In genomic region chr2:241249654-241250053, GRCh38 we compare ENCODE assay signal across 16 cellular contexts.
DNase-seq lines count a peak whose midpoint lies in the region; ATAC-seq, FAIRE-seq and TF ChIP-seq lines count a peak whose summit lies in the region.
"Had no signal": no experiment of that assay in that cellular context is flagged by ENCODE, and none has a peak within 500 bp of the region (broad histone marks: within the 10 kb centered on the region; RNA-seq: fewer than 3 reads in every experiment).

No MANE protein-coding gene starts in this region.

- H2BK5ac ChIP-seq in mesenchymal stem cell (ENCODE audit: low read depth, low read length, poor library complexity, severe bottlenecking) = no peak overlapping the region

- no peak overlapping the region for H3K23ac ChIP-seq in mesenchymal stem cell (ENCODE audit: low read length in 2 of 2)

- POLR2A ChIA-PET in activated CD4-positive, alpha-beta T cell treated with anti-CD3 and anti-CD28 coated beads, Interleukin-2, amount 10 ng/mL, durations not matched to agents 7 days and 5 days (lab: Charles Lee) = no interaction called here

- no peak overlapping the region for H3K14ac ChIP-seq in mesenchymal stem cell (ENCODE audit: low read length in 2 of 2)

- H2BK120ac ChIP-seq in mesenchymal stem cell (ENCODE audit: low read depth, low read length) = no peak overlapping the region

- H3K4ac ChIP-seq in mesenchymal stem cell (ENCODE audit: low read depth in 1 of 2, low read length in 2 of 2) = no peak overlapping the region

- no peak overlapping the region for H2AK5ac ChIP-seq in mesenchymal stem cell (ENCODE audit: low read length, severe bottlenecking)

- peaks cover 46% of the 10 kb centered on the region for H3K79me1 ChIP-seq in mesenchymal stem cell (replicated peaks; ENCODE audit: low read length, poor library complexity, severe bottlenecking)

- peaks cover 99% of the 10 kb centered on the region for H3K36me3 ChIP-seq in NT2/D1 (ENCODE audit: insufficient read depth, insufficient read length, low read length)
- H3K36me3 ChIP-seq in mesenchymal stem cell (ENCODE audit: control insufficient read depth in 1 of 2, insufficient read depth in 2 of 2, low read depth in 1 of 2, low read length in 2 of 2) = peaks cover 84 to 99% of the 10 kb centered on the region in 2 experiments
- H3K36me3 ChIP-seq in psoas muscle (ENCODE audit: insufficient read depth in 1 of 2, low read depth in 1 of 2) = peaks cover 39 to 100% of the 10 kb centered on the region in 2 donors
- peaks cover 89% of the 10 kb centered on the region for H3K36me3 ChIP-seq in BE2C

- WGBS in mesenchymal stem cell = 96% methylated on average over 14 of the region's 14 CpGs
- WGBS in psoas muscle, 3 donors = 85 to 92% (median 88%) methylated on average over 14 of the region's 14 CpGs

- H3K9ac ChIP-seq in NT2/D1 (ENCODE audit: insufficient read length, low read depth) (peak overlapping the region; percentile 17), mesenchymal stem cell (ENCODE audit: low read length) (no peak overlapping the region)

- intact Hi-C loops in psoas muscle (cut with DNase I) = no loop called here

- H4K91ac ChIP-seq in mesenchymal stem cell (ENCODE audit: low read length) = peak overlapping the region; percentile 18

- H2BK15ac ChIP-seq in mesenchymal stem cell (ENCODE audit: low read depth, poor library complexity, severe bottlenecking) = no peak overlapping the region

- H3K9me3 ChIP-seq in NT2/D1 (ENCODE audit: insufficient read depth, low read length) (no peaks in the 10 kb centered on the region), mesenchymal stem cell (ENCODE audit: control insufficient read depth, low read length) (no peaks in the 10 kb centered on the region), psoas muscle (no peaks in the 10 kb centered on the region), BE2C (no peaks in the 10 kb centered on the region)

- H4K8ac ChIP-seq in mesenchymal stem cell (ENCODE audit: low read length) = no peak overlapping the region

- no peak overlapping the region for H3K4me2 ChIP-seq in mesenchymal stem cell (ENCODE audit: low read length, poor library complexity, severe bottlenecking)

- H3K9me3 Mint-ChIP-seq in activated CD4-positive, alpha-beta T cell treated with anti-CD3 and anti-CD28 coated beads, Interleukin-2, amount 10 ng/mL, durations not matched to agents 7 days and 5 days = no peaks in the 10 kb centered on the region
- H3K9me3 Mint-ChIP-seq: CD8-positive, alpha-beta memory T cell; H9; IgD-negative memory B cell had no signal

- H3K27me3 ChIP-seq in NT2/D1 (ENCODE audit: insufficient read depth, insufficient read length) (no peaks in the 10 kb centered on the region), mesenchymal stem cell (ENCODE audit: control insufficient read depth in 1 of 2, insufficient read depth in 1 of 2, low read length in 2 of 2) (no peaks in the 10 kb centered on the region), psoas muscle (ENCODE audit: insufficient read depth in 3 of 3, low read length in 2 of 3) (no peaks in the 10 kb centered on the region), BE2C (no peaks in the 10 kb centered on the region)

- no peak overlapping the region for H3K18ac ChIP-seq in mesenchymal stem cell (ENCODE audit: low read depth in 1 of 2, low read length in 2 of 2)

- no peak for FAIRE-seq in GM12891 (lab: Jason Lieb, UNC)
- FAIRE-seq: H1, HTR-8/SVneo had no signal

- DNase-seq in GM12891 (ENCODE audit: insufficient read length, low spot score) (no peak), NT2/D1 (ENCODE audit: low read depth, low spot score) (no peak), mesenchymal stem cell (no peak), psoas muscle (no peak), BE2C (no peak)
- DNase-seq in activated naive CD4-positive, alpha-beta T cell treated with anti-CD3 and anti-CD28 coated beads, Interleukin-2, amount 50 U/mL, for 16 hours = no peak
- no peak for DNase-seq in activated CD4-positive, alpha-beta T cell treated with anti-CD3 and anti-CD28 coated beads, Interleukin-2, amount 10 ng/mL, durations not matched to agents 7 days and 5 days
- DNase-seq: CD4-positive, CD25-positive, alpha-beta regulatory T cell; CD8-positive, alpha-beta memory T cell; COR-L47; GDM1; H9 had no signal

- H3K4me1 ChIP-seq in NT2/D1 (ENCODE audit: insufficient read depth, insufficient read length) = no peaks in the 10 kb centered on the region
- no peaks in the 10 kb centered on the region for H3K4me1 ChIP-seq in mesenchymal stem cell (ENCODE audit: control insufficient read depth, insufficient read depth, low read depth, low read length)
- peaks cover 14% of the 10 kb centered on the region for H3K4me1 ChIP-seq in psoas muscle
- no peaks in the 10 kb centered on the region for H3K4me1 ChIP-seq in BE2C

- no peak overlapping the region for H2BK12ac ChIP-seq in mesenchymal stem cell (ENCODE audit: low read length in 2 of 2)

- H3K4me3 ChIP-seq in NT2/D1 (ENCODE audit: insufficient read length, low read depth) (no peak overlapping the region), mesenchymal stem cell (ENCODE audit: insufficient read depth in 1 of 2, low read depth in 1 of 2, low read length in 2 of 2) (no peak overlapping the region), psoas muscle (no peak overlapping the region), BE2C (ENCODE audit: low read depth, low read length) (no peak overlapping the region)

- peaks cover 61% of the 10 kb centered on the region for H3K36me3 Mint-ChIP-seq in activated CD4-positive, alpha-beta T cell treated with anti-CD3 and anti-CD28 coated beads, Interleukin-2, amount 10 ng/mL, durations not matched to agents 7 days and 5 days (ENCODE audit: low read depth)

- no peaks in the 10 kb centered on the region for H3K4me1 Mint-ChIP-seq in activated CD4-positive, alpha-beta T cell treated with anti-CD3 and anti-CD28 coated beads, Interleukin-2, amount 10 ng/mL, durations not matched to agents 7 days and 5 days
- H3K4me1 Mint-ChIP-seq: B cell; CD4-positive, CD25-positive, alpha-beta regulatory T cell; CD8-positive, alpha-beta memory T cell; H9; IgD-negative memory B cell had no signal

- H3K27ac Mint-ChIP-seq in activated CD4-positive, alpha-beta T cell treated with anti-CD3 and anti-CD28 coated beads, Interleukin-2, amount 10 ng/mL, durations not matched to agents 7 days and 5 days = no peak overlapping the region
- H3K27ac Mint-ChIP-seq: B cell, H9, IgD-negative memory B cell had no signal

- peak in 2 of 4 donors; percentile 6 to 16 for ATAC-seq in psoas muscle

- H3K27ac ChIP-seq in mesenchymal stem cell (ENCODE audit: low read length, poor library complexity, severe bottlenecking) = no peak overlapping the region
- peak overlapping the region; percentile 46 for H3K27ac ChIP-seq in psoas muscle

- H3K4me3 Mint-ChIP-seq in activated CD4-positive, alpha-beta T cell treated with anti-CD3 and anti-CD28 coated beads, Interleukin-2, amount 10 ng/mL, durations not matched to agents 7 days and 5 days = no peak overlapping the region
- H3K4me3 Mint-ChIP-seq: B cell; CD4-positive, CD25-positive, alpha-beta regulatory T cell; CD8-positive, alpha-beta memory T cell; H9; IgD-negative memory B cell had no signal

- CTCF ChIA-PET in activated CD4-positive, alpha-beta T cell treated with anti-CD3 and anti-CD28 coated beads, Interleukin-2, amount 10 ng/mL, durations not matched to agents 7 days and 5 days (lab: Charles Lee) = interaction anchor here (0.5 to 1.1 kb wide), 3 partner anchors 14 to 382 kb away, joined by 3 to 4 read pairs (median 3); no protein-coding TSS in a partner anchor

- no peak overlapping the region for H2AFZ ChIP-seq in mesenchymal stem cell (ENCODE audit: low read depth, low read length)

- TF ChIP-seq CTCF in psoas muscle (IDR thresholded peaks at IDR 0.05) = no peak
- TF ChIP-seq CTCF in BE2C (IDR thresholded peaks at IDR 0.05; ENCODE audit: low read depth, low read length) = no peak

- H3K27me3 Mint-ChIP-seq in activated CD4-positive, alpha-beta T cell treated with anti-CD3 and anti-CD28 coated beads, Interleukin-2, amount 10 ng/mL, durations not matched to agents 7 days and 5 days = no peaks in the 10 kb centered on the region
- H3K27me3 Mint-ChIP-seq: B cell; CD4-positive, CD25-positive, alpha-beta regulatory T cell; CD8-positive, alpha-beta memory T cell; IgD-negative memory B cell had no signal

- no peak for TF ChIP-seq POLR2A in GM12891 (IDR thresholded peaks at IDR 0.05; ENCODE audit: low read depth, low read length)

TF ChIP-seq in GM12891, 5 proteins besides CTCF, POLR2A, EP300 and RAD21:
- TF ChIP-seq TAF1 (IDR thresholded peaks at IDR 0.05; ENCODE audit: low read depth, low read length) = no peak
- TF ChIP-seq POU2F2 (IDR thresholded peaks at IDR 0.05; ENCODE audit: low read depth, low read length) = no peak
- 0 out of 2 replicates have a peak, but pooled peaks have one; percentile 1 for TF ChIP-seq POLR2AphosphoS5 (IDR thresholded peaks at IDR 0.05; ENCODE audit: low read depth, low read length)
- no peak for TF ChIP-seq PAX5 (IDR thresholded peaks at IDR 0.05; ENCODE audit: insufficient read depth, low read length, severe bottlenecking)
- TF ChIP-seq SPI1 (IDR thresholded peaks at IDR 0.05; ENCODE audit: low read depth, low read length) = no peak
